Comparison of ENCODE assay signal across 1 cellular context in genomic region chr12:6887460-6887859, GRCh38.
TF ChIP-seq lines count a peak whose summit lies in the region.

No MANE protein-coding gene starts in this region.

TF ChIP-seq in H1, 55 proteins besides CTCF, POLR2A, EP300 and RAD21:
- TF ChIP-seq KDM1A (IDR thresholded peaks at IDR 0.05; ENCODE audit: borderline replicate concordance, low read length) (no peak), FOSL1 (IDR thresholded peaks at IDR 0.05; ENCODE audit: insufficient read depth, low read depth, low read length) (no peak), TBP (IDR thresholded peaks at IDR 0.05; ENCODE audit: low read depth, low read length) (no peak), JUND (IDR thresholded peaks at IDR 0.05; ENCODE audit: low read length) (no peak), RFX5 (IDR thresholded peaks at IDR 0.05; ENCODE audit: borderline replicate concordance, low read depth, low read length) (no peak), SP1 (IDR thresholded peaks at IDR 0.05; ENCODE audit: low read depth, low read length) (no peak), TAF7 (optimal IDR thresholded peaks at IDR 0.05; ENCODE audit: borderline replicate concordance, low read depth, low read length) (no peak), HDAC2 (IDR thresholded peaks at IDR 0.05; ENCODE audit: borderline replicate concordance in 1 of 2, low read depth in 2 of 2, low read length in 2 of 2) (no peak), CBX5 (IDR thresholded peaks at IDR 0.05; ENCODE audit: low read depth, low read length) (no peak), EZH2 (IDR thresholded peaks at IDR 0.05; ENCODE audit: low read depth, low read length, severe bottlenecking) (no peak), TEAD4 (IDR thresholded peaks at IDR 0.05; ENCODE audit: low read depth, low read length) (no peak), POLR2AphosphoS5 (IDR thresholded peaks at IDR 0.05; ENCODE audit: low read depth, low read length) (no peak), SRF (IDR thresholded peaks at IDR 0.05; ENCODE audit: low read depth, low read length) (no peak), GTF2F1 (IDR thresholded peaks at IDR 0.05; ENCODE audit: borderline replicate concordance, low read depth, low read length) (no peak), RXRA (IDR thresholded peaks at IDR 0.05; ENCODE audit: insufficient read depth, low read depth, low read length) (no peak), BRCA1 (IDR thresholded peaks at IDR 0.05; ENCODE audit: low read depth, low read length) (no peak), GABPA (IDR thresholded peaks at IDR 0.05; ENCODE audit: borderline replicate concordance, insufficient read depth, low read length) (no peak)
- TF ChIP-seq, protein P1, sequence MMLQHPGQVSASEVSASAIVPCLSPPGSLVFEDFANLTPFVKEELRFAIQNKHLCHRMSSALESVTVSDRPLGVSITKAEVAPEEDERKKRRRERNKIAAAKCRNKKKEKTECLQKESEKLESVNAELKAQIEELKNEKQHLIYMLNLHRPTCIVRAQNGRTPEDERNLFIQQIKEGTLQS (IDR thresholded peaks at IDR 0.05; ENCODE audit: insufficient read depth, low read depth, low read length), result no peak
